In genomic region chr17:42548070-42548837, GRCh38 we compare ENCODE assay signal across 8 cellular contexts. TPM values are rescaled to one million over a fixed set of nuclear protein-coding genes. Genes with fewer than 3 reads are reported as not detected.
DNase-seq lines count a peak whose midpoint lies in the region; ATAC-seq and TF ChIP-seq lines count a peak whose summit lies in the region.

No MANE protein-coding gene starts in this region.

- H3K36me3 ChIP-seq in RWPE2 (ENCODE audit: low read depth) (no peaks in the 10 kb centered on the region), kidney epithelial cell (ENCODE audit: control insufficient read depth, insufficient read depth, low read length) (no peaks in the 10 kb centered on the region)

- H3K4me1 ChIP-seq in RWPE2 (ENCODE audit: insufficient read depth, poor library complexity, severe bottlenecking) = no peaks in the 10 kb centered on the region

- ATAC-seq in HG03280 (IDR thresholded peaks at IDR 0.05; ENCODE audit: unreplicated experiment) (peak; percentile 64), RWPE2 (ENCODE audit: low read depth) (peak; percentile 86)

- H3K4me3 ChIP-seq in RWPE2 (ENCODE audit: severe bottlenecking) (peak overlapping the region; percentile 27), kidney epithelial cell (ENCODE audit: low read depth, low read length) (peak overlapping the region; percentile 52)

- H3K27me3 ChIP-seq in RWPE2 (ENCODE audit: insufficient read depth, poor library complexity, severe bottlenecking) = no peaks in the 10 kb centered on the region
- H3K27me3 ChIP-seq in kidney epithelial cell (ENCODE audit: control insufficient read depth, insufficient read depth, low read length) = no peaks in the 10 kb centered on the region

- TF ChIP-seq CTCF in GM10266 (IDR thresholded peaks at IDR 0.05; ENCODE audit: control insufficient read depth, insufficient read depth, low read depth, missing control alignments) (peak; percentile 79), RWPE2 (IDR thresholded peaks at IDR 0.05; ENCODE audit: poor library complexity, severe bottlenecking) (peak; percentile 79), kidney epithelial cell (IDR thresholded peaks at IDR 0.05; ENCODE audit: insufficient read depth, low read length, poor library complexity, severe bottlenecking) (peak; percentile 70)

- no peak overlapping the region for H3K27ac ChIP-seq in RWPE2 (ENCODE audit: poor library complexity, severe bottlenecking)

- no peaks in the 10 kb centered on the region for H3K9me3 ChIP-seq in RWPE2 (ENCODE audit: severe bottlenecking)

- DNase-seq in GM10266 (ENCODE audit: extremely low spot score) (peak; percentile 93), RWPE2 (ENCODE audit: low spot score) (peak; percentile 89), amniotic epithelial cell (ENCODE audit: low read depth) (peak; percentile 61), kidney epithelial cell (ENCODE audit: low read depth) (no peak), UCSD-AML1 (lab: John Stamatoyannopoulos, UW; ENCODE audit: unreplicated experiment) (no peak), Ammon's horn (ENCODE audit: low spot score) (no peak)
- DNase-seq in stimulated activated CD8-positive, alpha-beta memory T cell treated with anti-CD3 and anti-CD28 coated beads, Interleukin-12 subunit alpha, Interleukin-12 subunit beta, amount 100 ng/mL, for 1 hour (ENCODE audit: low read depth) = peak; percentile 65

RNA-seq across cellular contexts. Expression of gene HSD17B1, which starts 4.5 kb away (rescaled TPM):
- 0.34 and 1.8 TPM in 2 replicates for total RNA-seq in kidney epithelial cell

RNA-seq across cellular contexts. Expression of gene NAGLU, which starts 12.2 kb away (rescaled TPM):
- total RNA-seq in kidney epithelial cell = 46.2 and 49.2 TPM in 2 replicates

RNA-seq across cellular contexts. Expression of gene COASY, which starts 13.7 kb away (rescaled TPM):
- 26.8 and 34.3 TPM in 2 replicates for total RNA-seq in kidney epithelial cell

RNA-seq across cellular contexts. Expression of gene MLX, which starts 18.6 kb away (rescaled TPM):
- 33.9 and 35.9 TPM in 2 replicates for total RNA-seq in kidney epithelial cell

RNA-seq across cellular contexts. Expression of gene PSMC3IP, which starts 29.3 kb away (rescaled TPM):
- total RNA-seq in kidney epithelial cell = 3.9 and 7.9 TPM in 2 replicates

Comparison
In these comparisons a context has a peak if more than half of its experiments do, and no peak if none do; other contexts are left out.
1. DNase-seq: peak in GM10266 (single experiment), RWPE2 (single experiment), amniotic epithelial cell (single experiment) and stimulated activated CD8-positive, alpha-beta memory T cell treated with anti-CD3 and anti-CD28 coated beads, Interleukin-12 subunit alpha, Interleukin-12 subunit beta, amount 100 ng/mL, for 1 hour (single experiment); none in kidney epithelial cell (single experiment), UCSD-AML1 (single experiment) and Ammon's horn (single experiment).
2. Peak in every context shown above with its lines, with median percentiles within 50 percentile points of each other: CTCF ChIP-seq.